In the genomic region with DNA sequence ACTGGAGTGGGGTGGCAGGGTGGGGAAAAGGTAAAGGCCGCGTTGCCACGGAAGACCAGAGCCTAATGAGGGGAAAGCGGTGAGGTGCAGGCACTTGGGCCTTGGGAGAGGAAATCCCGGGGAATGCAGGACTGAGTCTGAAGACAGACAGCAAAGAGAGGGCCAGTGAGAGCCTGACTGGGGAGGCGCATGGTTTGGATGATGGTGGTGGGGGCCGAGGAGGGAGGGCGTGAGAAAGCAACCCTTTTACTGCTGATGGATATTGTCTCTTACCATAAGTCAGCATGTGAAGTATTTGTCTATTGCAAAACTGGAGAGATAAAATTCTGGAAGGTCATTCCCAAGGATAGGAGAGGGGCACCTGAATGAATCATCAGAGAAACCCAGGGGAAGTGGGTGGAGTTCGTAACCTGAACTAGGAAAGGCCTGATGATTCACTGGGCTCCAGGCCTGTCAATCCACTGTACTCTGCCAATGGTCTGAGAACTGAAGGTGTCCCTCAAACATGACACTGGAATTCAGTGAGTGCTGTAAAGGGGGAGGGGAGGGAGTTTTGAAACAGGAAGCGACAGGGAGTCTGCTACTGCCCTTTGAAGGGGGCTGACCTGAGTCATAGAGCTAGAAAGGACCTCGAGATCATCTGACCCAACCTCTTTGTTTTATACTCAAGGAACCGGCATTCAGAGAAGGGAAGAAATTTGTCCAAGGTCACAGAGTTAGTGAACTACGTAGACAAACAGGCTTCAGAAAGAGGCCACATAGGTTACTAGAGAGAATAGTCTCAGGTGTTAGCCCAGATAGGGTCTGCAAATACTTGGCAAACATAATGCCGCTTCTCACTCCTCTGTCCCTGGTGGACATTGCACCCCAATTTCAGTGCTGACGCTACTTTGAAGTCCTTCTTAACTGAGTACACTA, we compare ENCODE assay signal across 13 cellular contexts. TPM values are rescaled to one million over a fixed set of nuclear protein-coding genes. Genes with fewer than 3 reads are reported as not detected.
A peak's percentile ranks its signal among the peaks of the same experiment; 100 is the strongest.
DNase-seq lines count a peak whose midpoint lies in the region; ATAC-seq, FAIRE-seq and TF ChIP-seq lines count a peak whose summit lies in the region.
"Had no signal": no experiment of that assay in that cellular context is flagged by ENCODE, and none has a peak within 500 bp of the region (broad histone marks: within the 10 kb centered on the region; RNA-seq: fewer than 3 reads in every experiment).

No MANE protein-coding gene starts in this region.

- no peaks in the 10 kb centered on the region for H3K27me3 ChIP-seq in cardiac muscle cell
- peaks cover 0 to 3% (median 0%) of the 10 kb centered on the region in 4 donors for H3K27me3 ChIP-seq in pancreas
- no peaks in the 10 kb centered on the region for H3K27me3 ChIP-seq in GM23248 (replicated peaks; ENCODE audit: insufficient read depth)
- H3K27me3 ChIP-seq: tibial artery had no signal

- H3K79me2 ChIP-seq in GM23248 (ENCODE audit: insufficient read depth): no peaks in the 10 kb centered on the region

- H3K27ac ChIP-seq in cardiac muscle cell (peak overlapping the region; percentile 71), pancreas (no peak overlapping the region), GM23248 (no peak overlapping the region)
- H3K27ac ChIP-seq: tibial artery had no signal

- H3K4me1 ChIP-seq in cardiac muscle cell (ENCODE audit: low read depth) (peaks cover 7% of the 10 kb centered on the region), pancreas (no peaks in the 10 kb centered on the region), GM23248 (ENCODE audit: insufficient read depth) (no peaks in the 10 kb centered on the region)
- H3K4me1 ChIP-seq: tibial artery had no signal

- H3K36me3 ChIP-seq in cardiac muscle cell (no peaks in the 10 kb centered on the region), pancreas (no peaks in the 10 kb centered on the region), GM23248 (ENCODE audit: low read depth) (no peaks in the 10 kb centered on the region)
- H3K36me3 ChIP-seq: tibial artery had no signal

- POLR2A ChIA-PET in GM10248 (lab: Yijun Ruan, JAX): no interaction called here

- no peak overlapping the region for H3K9ac ChIP-seq in GM23248

- intact Hi-C loops in pancreas (cut with DNase I): no loop called here

- H3K4me2 ChIP-seq in GM23248 (ENCODE audit: unreplicated experiment): no peak overlapping the region

- ATAC-seq in pancreas (peak; percentile 84 to 92 (median 88)), GM21528 (IDR thresholded peaks at IDR 0.05; ENCODE audit: low FRiP score, unreplicated experiment) (no peak)

- no peak for FAIRE-seq in pancreas (lab: Jason Lieb, UNC)

- TF ChIP-seq CTCF in cardiac muscle cell (IDR thresholded peaks at IDR 0.05; ENCODE audit: low read depth, low read length) (no peak), pancreas (IDR thresholded peaks at IDR 0.05) (no peak), GM10248 (IDR thresholded peaks at IDR 0.05; ENCODE audit: control extremely low read depth, extremely low read depth, low read depth, missing control alignments) (no peak)

- DNase-seq in H4 (ENCODE audit: low spot score) (peak; percentile 39), RPMI7951 (ENCODE audit: low read depth) (peak; percentile 25), cardiac muscle cell (ENCODE audit: low read depth in 1 of 2, low spot score in 1 of 2) (peak; percentile 72 to 88), pancreas (peak in 3 of 6 donors; percentile 19 to 59 (median 20)), GM23248 (no peak), NCI-H69 (lab: John Stamatoyannopoulos, UW) (no peak), GM10248 (ENCODE audit: extremely low spot score) (no peak)
- DNase-seq: activated naive CD4-positive, alpha-beta T cell; DND-41; NCI-H2107; stimulated activated CD4-positive, alpha-beta T cell treated with anti-CD3 and anti-CD28 coated beads, Interleukin-1b, Interleukin-23, amount 100 ng/mL, for 48 hours; tibial artery had no signal

- no peaks in the 10 kb centered on the region for H3F3A ChIP-seq in GM23248 (ENCODE audit: insufficient read depth)

- H3K9me3 ChIP-seq in cardiac muscle cell (ENCODE audit: low read depth) (no peaks in the 10 kb centered on the region), pancreas (no peaks in the 10 kb centered on the region), GM23248 (ENCODE audit: low read depth) (no peaks in the 10 kb centered on the region)
- H3K9me3 ChIP-seq: tibial artery had no signal

- CTCF ChIA-PET in GM10248 (lab: Yijun Ruan, JAX): no interaction called here

- in situ Hi-C loops in GM23248 (cut with MboI): no loop called here

- H3K9me2 ChIP-seq in GM23248 (ENCODE audit: insufficient read depth): no peaks in the 10 kb centered on the region

- H3K4me3 ChIP-seq in cardiac muscle cell (no peak overlapping the region), pancreas (no peak overlapping the region), GM23248 (no peak overlapping the region)
- H3K4me3 ChIP-seq: tibial artery had no signal

- 59 to 60% methylated on average over 15 of the region's 15 CpGs for WGBS in pancreas, 2 donors
- WGBS in GM23248 (ENCODE audit: low coverage in 1 of 2, low lambda C conversion rate in 2 of 2, missing lambda C conversion rate in 2 of 2), 2 experiments: 49 to 56% methylated on average over 10 to 15 of the region's 15 CpGs

- H4K20me1 ChIP-seq in GM23248 (ENCODE audit: insufficient read depth): no peaks in the 10 kb centered on the region

- no peak overlapping the region for H2AFZ ChIP-seq in GM23248

RNA-seq across cellular contexts. Expression of a gene that starts 52.2 kb away (rescaled TPM):
- total RNA-seq in H4 (2014; rRNA removed; shearing (Covaris generic)): 0.06 TPM in 1 of 2 replicates, not detected in the other
- total RNA-seq in RPMI7951 (2014; rRNA removed; shearing (Covaris generic)): not detected in 2 replicates
- total RNA-seq in cardiac muscle cell (0.30 and 0.32 TPM in 2 replicates), pancreas (1 to 10 TPM in 4 of 6 donors, under 1 TPM in 2; 0.65 to 1.5 (median 1.4) TPM)
- polyA plus RNA-seq in cardiac muscle cell (0.33 TPM in 1 of 2 replicates, not detected in the other), pancreas (1 to 10 TPM; 1.0 to 1.1 TPM), GM23248 (2016; fragmentation: Nextera tagmentation; extraction: Ambion mirVana) (not detected in 2 replicates)
- not detected in 2 replicates for total RNA-seq in GM23248 (2014; rRNA removed; shearing (Covaris generic))

RNA-seq across cellular contexts. Expression of a gene that starts 59.6 kb away (rescaled TPM):
- total RNA-seq in H4 (2014; rRNA removed; shearing (Covaris generic)): 1.1 and 1.5 TPM in 2 replicates
- total RNA-seq in RPMI7951 (2014; rRNA removed; shearing (Covaris generic)): under 0.01 and 0.10 TPM in 2 replicates
- total RNA-seq in cardiac muscle cell (2.1 and 2.7 TPM in 2 replicates), pancreas (1 to 10 TPM; 3.6 to 5.1 (median 3.9) TPM)
- polyA plus RNA-seq in cardiac muscle cell (0.52 and 0.56 TPM in 2 replicates), pancreas (1 to 10 TPM; 1.7 to 1.9 TPM), GM23248 (2016; fragmentation: Nextera tagmentation; extraction: Ambion mirVana) (not detected in 2 replicates)
- 0.11 TPM in 1 of 2 replicates, not detected in the other for total RNA-seq in GM23248 (2014; rRNA removed; shearing (Covaris generic))

Comparison
In these comparisons a context has a peak if more than half of its experiments do, and no peak if none do; other contexts are left out.
1. DNase-seq: peak in H4 (single experiment), RPMI7951 (single experiment) and cardiac muscle cell (2 of 2); none in GM23248 (single experiment), NCI-H69 (single experiment) and GM10248 (single experiment).